ENCODE assay signal across 8 cellular contexts in genomic region chr2:156342252-156343095, GRCh38.
DNase-seq lines count a peak whose midpoint lies in the region; ATAC-seq and TF ChIP-seq lines count a peak whose summit lies in the region.

No MANE protein-coding gene starts in this region.

- TF ChIP-seq CTCF in fibroblast of pulmonary artery (IDR thresholded peaks at IDR 0.05; ENCODE audit: low read length, missing control alignments) = no peak
- no peak for TF ChIP-seq CTCF in nephron (IDR thresholded peaks at IDR 0.05; ENCODE audit: unreplicated experiment in 3 of 3)

- TF ChIP-seq RAD21 in Ishikawa (IDR thresholded peaks at IDR 0.05; ENCODE audit: low read depth) = no peak

- H3K27ac Mint-ChIP-seq in nephron = peak overlapping the region; percentile 94 to 99 (median 97)

- H3K9me3 Mint-ChIP-seq in nephron = no peaks in the 10 kb centered on the region

- H3K27me3 Mint-ChIP-seq in nephron (ENCODE audit: low read depth) = no peaks in the 10 kb centered on the region

- TF ChIP-seq EP300 in Ishikawa (IDR thresholded peaks at IDR 0.05; ENCODE audit: borderline replicate concordance) = 0 out of 2 replicates have a peak, but pooled peaks have one; percentile 26

- peak; percentile 83 for DNase-seq in DMS79 treated with DMSO at 0.1 percent for 48 hours (lab: John Stamatoyannopoulos, UW)
- DNase-seq in RKO (ENCODE audit: low spot score) = peak; percentile 90
- DNase-seq in activated T-helper 9 cell treated with anti-CD3 and anti-CD28 coated beads, Interleukin-2, amount 50 U/mL, for 16 hours (ENCODE audit: low read depth) = peak; percentile 80
- DNase-seq in fibroblast of pulmonary artery (ENCODE audit: low read depth) = peak; percentile 95
- peak; percentile 87 for DNase-seq in stimulated activated naive CD4-positive, alpha-beta T cell treated with Interleukin-2 at 50 U/mL for 16 hours (lab: John Stamatoyannopoulos, UW)

- no peaks in the 10 kb centered on the region for H3K36me3 Mint-ChIP-seq in nephron (ENCODE audit: low read depth)

- peak overlapping the region; percentile 82 for H3K4me3 ChIP-seq in fibroblast of pulmonary artery (replicated peaks; ENCODE audit: low read depth, low read length)

- ATAC-seq in GM21723 (IDR thresholded peaks at IDR 0.05; ENCODE audit: unreplicated experiment) = peak; percentile 62

- H3K4me1 Mint-ChIP-seq in nephron = peaks cover 9% of the 10 kb centered on the region

- peak overlapping the region; percentile 89 to 95 (median 94) for H3K4me3 Mint-ChIP-seq in nephron

TF ChIP-seq in Ishikawa, 13 proteins besides CTCF, POLR2A, EP300 and RAD21:
- no peak for TF ChIP-seq REST (IDR thresholded peaks at IDR 0.05; ENCODE audit: low read depth)
- TF ChIP-seq, protein P1, sequence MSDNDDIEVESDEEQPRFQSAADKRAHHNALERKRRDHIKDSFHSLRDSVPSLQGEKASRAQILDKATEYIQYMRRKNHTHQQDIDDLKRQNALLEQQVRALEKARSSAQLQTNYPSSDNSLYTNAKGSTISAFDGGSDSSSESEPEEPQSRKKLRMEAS (IDR thresholded peaks at IDR 0.05) = peak; percentile 44
- no peak for TF ChIP-seq FOXM1 (IDR thresholded peaks at IDR 0.05; ENCODE audit: borderline replicate concordance, low read depth)
- TF ChIP-seq CREB1 (IDR thresholded peaks at IDR 0.05; ENCODE audit: low read depth) = peak; percentile 43; the same call in 1 of the 2 replicates
- no peak for TF ChIP-seq CEBPB (IDR thresholded peaks at IDR 0.05)
- no peak for TF ChIP-seq USF1 (IDR thresholded peaks at IDR 0.05)
- no peak; the same call in 1 of the 2 replicates for TF ChIP-seq TEAD4 (IDR thresholded peaks at IDR 0.05)
- TF ChIP-seq TAF1 (IDR thresholded peaks at IDR 0.05; ENCODE audit: low read depth) = peak; percentile 46
- 0 out of 2 replicates have a peak, but pooled peaks have one; percentile 41 for TF ChIP-seq EGR1 (IDR thresholded peaks at IDR 0.05)
- peak; percentile 59 for TF ChIP-seq NFIC (IDR thresholded peaks at IDR 0.05)
- TF ChIP-seq TCF12 (IDR thresholded peaks at IDR 0.05; ENCODE audit: low read depth) = no peak; the same call in 1 of the 2 replicates
- no peak for TF ChIP-seq YY1 (IDR thresholded peaks at IDR 0.05; ENCODE audit: low read depth)
- no peak for TF ChIP-seq ZBTB7A (IDR thresholded peaks at IDR 0.05; ENCODE audit: low read depth)

Comparison
In these comparisons a context has a peak if more than half of its experiments do, and no peak if none do; other contexts are left out.
1. Peak in every context shown above with its lines: DNase-seq, ATAC-seq and H3K4me3 ChIP-seq.